1 cellular context compared by ENCODE assay signal in the genomic region with DNA sequence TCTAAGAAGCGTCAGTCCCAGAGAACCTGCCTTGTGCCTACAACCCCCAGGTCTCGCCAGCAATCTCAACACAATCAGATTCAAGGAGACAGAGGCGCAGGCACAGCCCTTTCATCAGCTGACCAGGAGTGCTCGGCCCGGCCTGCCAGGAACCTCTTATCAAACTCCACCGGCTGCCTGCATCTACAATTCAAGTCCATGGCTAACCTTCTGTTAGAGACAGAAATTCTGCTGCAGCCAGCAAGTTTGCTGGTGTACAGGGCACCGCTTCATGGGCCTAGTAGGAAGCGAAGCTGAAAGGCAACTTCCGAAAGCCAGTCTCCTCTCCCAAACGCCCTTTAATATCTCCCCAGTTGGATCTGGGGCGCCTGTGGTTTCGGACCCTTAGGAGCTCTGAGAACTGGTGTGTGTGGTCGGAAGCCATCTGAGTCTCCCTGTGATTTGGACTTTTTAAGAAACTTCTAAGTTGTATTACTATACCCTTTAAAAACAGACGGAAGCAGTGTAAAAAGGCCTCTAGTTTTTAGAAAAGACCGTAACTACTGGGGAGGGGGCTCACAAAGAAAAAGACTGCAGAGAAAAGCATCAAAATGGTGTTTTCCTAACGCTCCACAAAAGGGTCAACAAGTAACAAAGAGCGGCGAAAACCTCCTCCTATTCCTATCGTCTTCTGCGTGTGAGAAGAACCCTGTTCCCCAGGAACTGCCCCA.
TF ChIP-seq lines count a peak whose summit lies in the region.

No MANE protein-coding gene starts in this region.

TF ChIP-seq in K562, 482 proteins besides CTCF, POLR2A, EP300 and RAD21 (continued from another document and continues in another):
- TF ChIP-seq, protein P1, sequence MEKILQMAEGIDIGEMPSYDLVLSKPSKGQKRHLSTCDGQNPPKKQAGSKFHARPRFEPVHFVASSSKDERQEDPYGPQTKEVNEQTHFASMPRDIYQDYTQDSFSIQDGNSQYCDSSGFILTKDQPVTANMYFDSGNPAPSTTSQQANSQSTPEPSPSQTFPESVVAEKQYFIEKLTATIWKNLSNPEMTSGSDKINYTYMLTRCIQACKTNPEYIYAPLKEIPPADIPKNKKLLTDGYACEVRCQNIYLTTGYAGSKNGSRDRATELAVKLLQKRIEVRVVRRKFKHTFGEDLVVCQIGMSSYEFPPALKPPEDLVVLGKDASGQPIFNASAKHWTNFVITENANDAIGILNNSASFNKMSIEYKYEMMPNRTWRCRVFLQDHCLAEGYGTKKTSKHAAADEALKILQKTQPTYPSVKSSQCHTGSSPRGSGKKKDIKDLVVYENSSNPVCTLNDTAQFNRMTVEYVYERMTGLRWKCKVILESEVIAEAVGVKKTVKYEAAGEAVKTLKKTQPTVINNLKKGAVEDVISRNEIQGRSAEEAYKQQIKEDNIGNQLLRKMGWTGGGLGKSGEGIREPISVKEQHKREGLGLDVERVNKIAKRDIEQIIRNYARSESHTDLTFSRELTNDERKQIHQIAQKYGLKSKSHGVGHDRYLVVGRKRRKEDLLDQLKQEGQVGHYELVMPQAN (IDR thresholded peaks at IDR 0.05; ENCODE audit: borderline replicate concordance): no peak
- TF ChIP-seq ZBED1 (IDR thresholded peaks at IDR 0.05) (no peak), SMARCB1 (IDR thresholded peaks at IDR 0.05; ENCODE audit: insufficient read length, low read depth) (peak; percentile 22), ZNF76 (CRISPR knock-in tag; IDR thresholded peaks at IDR 0.05; ENCODE audit: borderline replicate concordance) (no peak), ZNF212 (CRISPR knock-in tag; IDR thresholded peaks at IDR 0.05) (no peak), HNRNPLL (IDR thresholded peaks at IDR 0.05; ENCODE audit: low read depth, low read length, poor library complexity, severe bottlenecking) (no peak), ZNF253 (CRISPR knock-in tag; conservative IDR thresholded peaks at IDR 0.05) (no peak), ERF (CRISPR knock-in tag; IDR thresholded peaks at IDR 0.05) (no peak), BRCA1 (IDR thresholded peaks at IDR 0.05) (no peak), BRCA1 (CRISPR knock-in tag; IDR thresholded peaks at IDR 0.05) (no peak), POLR2AphosphoS5 (IDR thresholded peaks at IDR 0.05; ENCODE audit: control insufficient read depth, insufficient read depth, low read depth, low read length) (peak; percentile 88), ZNF174 (CRISPR knock-in tag; IDR thresholded peaks at IDR 0.05) (no peak), TBP (optimal IDR thresholded peaks at IDR 0.05; ENCODE audit: low read depth, low read length) (no peak), BHLHE40 (IDR thresholded peaks at IDR 0.05; ENCODE audit: low read length) (peak; percentile 77), PTTG1 (tag; IDR thresholded peaks at IDR 0.05; ENCODE audit: low read depth) (no peak), TEAD4 (IDR thresholded peaks at IDR 0.05; ENCODE audit: low read length) (peak; percentile 86), TEAD4 (CRISPR knock-in tag; IDR thresholded peaks at IDR 0.05; ENCODE audit: borderline replicate concordance) (no peak), NFE2 (IDR thresholded peaks at IDR 0.05; ENCODE audit: low read depth) (no peak), TAF1 (IDR thresholded peaks at IDR 0.05; ENCODE audit: control insufficient read depth, extremely low read depth, insufficient read depth, low read length, severe bottlenecking) (no peak), JUN (IDR thresholded peaks at IDR 0.05; ENCODE audit: borderline replicate concordance, low read depth, low read length) (0 out of 2 replicates have a peak, but pooled peaks have one; percentile 16), JUN (CRISPR knock-in tag; IDR thresholded peaks at IDR 0.05; ENCODE audit: borderline replicate concordance) (peak; percentile 74; the same call in 1 of the 2 replicates), ZNF217 (CRISPR knock-in tag; IDR thresholded peaks at IDR 0.05) (no peak), RNF2 (IDR thresholded peaks at IDR 0.05) (peak; percentile 35; the same call in 1 of the 2 replicates)
- TF ChIP-seq, protein P2, sequence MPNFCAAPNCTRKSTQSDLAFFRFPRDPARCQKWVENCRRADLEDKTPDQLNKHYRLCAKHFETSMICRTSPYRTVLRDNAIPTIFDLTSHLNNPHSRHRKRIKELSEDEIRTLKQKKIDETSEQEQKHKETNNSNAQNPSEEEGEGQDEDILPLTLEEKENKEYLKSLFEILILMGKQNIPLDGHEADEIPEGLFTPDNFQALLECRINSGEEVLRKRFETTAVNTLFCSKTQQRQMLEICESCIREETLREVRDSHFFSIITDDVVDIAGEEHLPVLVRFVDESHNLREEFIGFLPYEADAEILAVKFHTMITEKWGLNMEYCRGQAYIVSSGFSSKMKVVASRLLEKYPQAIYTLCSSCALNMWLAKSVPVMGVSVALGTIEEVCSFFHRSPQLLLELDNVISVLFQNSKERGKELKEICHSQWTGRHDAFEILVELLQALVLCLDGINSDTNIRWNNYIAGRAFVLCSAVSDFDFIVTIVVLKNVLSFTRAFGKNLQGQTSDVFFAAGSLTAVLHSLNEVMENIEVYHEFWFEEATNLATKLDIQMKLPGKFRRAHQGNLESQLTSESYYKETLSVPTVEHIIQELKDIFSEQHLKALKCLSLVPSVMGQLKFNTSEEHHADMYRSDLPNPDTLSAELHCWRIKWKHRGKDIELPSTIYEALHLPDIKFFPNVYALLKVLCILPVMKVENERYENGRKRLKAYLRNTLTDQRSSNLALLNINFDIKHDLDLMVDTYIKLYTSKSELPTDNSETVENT (CRISPR knock-in tag; IDR thresholded peaks at IDR 0.05): no peak
- TF ChIP-seq, protein P3, sequence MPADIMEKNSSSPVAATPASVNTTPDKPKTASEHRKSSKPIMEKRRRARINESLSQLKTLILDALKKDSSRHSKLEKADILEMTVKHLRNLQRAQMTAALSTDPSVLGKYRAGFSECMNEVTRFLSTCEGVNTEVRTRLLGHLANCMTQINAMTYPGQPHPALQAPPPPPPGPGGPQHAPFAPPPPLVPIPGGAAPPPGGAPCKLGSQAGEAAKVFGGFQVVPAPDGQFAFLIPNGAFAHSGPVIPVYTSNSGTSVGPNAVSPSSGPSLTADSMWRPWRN (IDR thresholded peaks at IDR 0.05; ENCODE audit: low read depth): peak; percentile 52
- TF ChIP-seq, protein P4, sequence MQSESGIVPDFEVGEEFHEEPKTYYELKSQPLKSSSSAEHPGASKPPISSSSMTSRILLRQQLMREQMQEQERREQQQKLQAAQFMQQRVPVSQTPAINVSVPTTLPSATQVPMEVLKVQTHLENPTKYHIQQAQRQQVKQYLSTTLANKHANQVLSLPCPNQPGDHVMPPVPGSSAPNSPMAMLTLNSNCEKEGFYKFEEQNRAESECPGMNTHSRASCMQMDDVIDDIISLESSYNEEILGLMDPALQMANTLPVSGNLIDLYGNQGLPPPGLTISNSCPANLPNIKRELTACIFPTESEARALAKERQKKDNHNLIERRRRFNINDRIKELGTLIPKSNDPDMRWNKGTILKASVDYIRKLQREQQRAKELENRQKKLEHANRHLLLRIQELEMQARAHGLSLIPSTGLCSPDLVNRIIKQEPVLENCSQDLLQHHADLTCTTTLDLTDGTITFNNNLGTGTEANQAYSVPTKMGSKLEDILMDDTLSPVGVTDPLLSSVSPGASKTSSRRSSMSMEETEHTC (IDR thresholded peaks at IDR 0.05): peak; percentile 95
- TF ChIP-seq, protein P5, sequence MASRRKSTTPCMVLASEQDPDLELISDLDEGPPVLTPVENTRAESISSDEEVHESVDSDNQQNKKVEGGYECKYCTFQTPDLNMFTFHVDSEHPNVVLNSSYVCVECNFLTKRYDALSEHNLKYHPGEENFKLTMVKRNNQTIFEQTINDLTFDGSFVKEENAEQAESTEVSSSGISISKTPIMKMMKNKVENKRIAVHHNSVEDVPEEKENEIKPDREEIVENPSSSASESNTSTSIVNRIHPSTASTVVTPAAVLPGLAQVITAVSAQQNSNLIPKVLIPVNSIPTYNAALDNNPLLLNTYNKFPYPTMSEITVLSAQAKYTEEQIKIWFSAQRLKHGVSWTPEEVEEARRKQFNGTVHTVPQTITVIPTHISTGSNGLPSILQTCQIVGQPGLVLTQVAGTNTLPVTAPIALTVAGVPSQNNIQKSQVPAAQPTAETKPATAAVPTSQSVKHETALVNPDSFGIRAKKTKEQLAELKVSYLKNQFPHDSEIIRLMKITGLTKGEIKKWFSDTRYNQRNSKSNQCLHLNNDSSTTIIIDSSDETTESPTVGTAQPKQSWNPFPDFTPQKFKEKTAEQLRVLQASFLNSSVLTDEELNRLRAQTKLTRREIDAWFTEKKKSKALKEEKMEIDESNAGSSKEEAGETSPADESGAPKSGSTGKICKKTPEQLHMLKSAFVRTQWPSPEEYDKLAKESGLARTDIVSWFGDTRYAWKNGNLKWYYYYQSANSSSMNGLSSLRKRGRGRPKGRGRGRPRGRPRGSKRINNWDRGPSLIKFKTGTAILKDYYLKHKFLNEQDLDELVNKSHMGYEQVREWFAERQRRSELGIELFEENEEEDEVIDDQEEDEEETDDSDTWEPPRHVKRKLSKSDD (conservative IDR thresholded peaks at IDR 0.05; ENCODE audit: low read length): no peak
- TF ChIP-seq, protein P6, sequence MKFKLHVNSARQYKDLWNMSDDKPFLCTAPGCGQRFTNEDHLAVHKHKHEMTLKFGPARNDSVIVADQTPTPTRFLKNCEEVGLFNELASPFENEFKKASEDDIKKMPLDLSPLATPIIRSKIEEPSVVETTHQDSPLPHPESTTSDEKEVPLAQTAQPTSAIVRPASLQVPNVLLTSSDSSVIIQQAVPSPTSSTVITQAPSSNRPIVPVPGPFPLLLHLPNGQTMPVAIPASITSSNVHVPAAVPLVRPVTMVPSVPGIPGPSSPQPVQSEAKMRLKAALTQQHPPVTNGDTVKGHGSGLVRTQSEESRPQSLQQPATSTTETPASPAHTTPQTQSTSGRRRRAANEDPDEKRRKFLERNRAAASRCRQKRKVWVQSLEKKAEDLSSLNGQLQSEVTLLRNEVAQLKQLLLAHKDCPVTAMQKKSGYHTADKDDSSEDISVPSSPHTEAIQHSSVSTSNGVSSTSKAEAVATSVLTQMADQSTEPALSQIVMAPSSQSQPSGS (CRISPR knock-in tag; IDR thresholded peaks at IDR 0.05): no peak
- TF ChIP-seq, protein P7, sequence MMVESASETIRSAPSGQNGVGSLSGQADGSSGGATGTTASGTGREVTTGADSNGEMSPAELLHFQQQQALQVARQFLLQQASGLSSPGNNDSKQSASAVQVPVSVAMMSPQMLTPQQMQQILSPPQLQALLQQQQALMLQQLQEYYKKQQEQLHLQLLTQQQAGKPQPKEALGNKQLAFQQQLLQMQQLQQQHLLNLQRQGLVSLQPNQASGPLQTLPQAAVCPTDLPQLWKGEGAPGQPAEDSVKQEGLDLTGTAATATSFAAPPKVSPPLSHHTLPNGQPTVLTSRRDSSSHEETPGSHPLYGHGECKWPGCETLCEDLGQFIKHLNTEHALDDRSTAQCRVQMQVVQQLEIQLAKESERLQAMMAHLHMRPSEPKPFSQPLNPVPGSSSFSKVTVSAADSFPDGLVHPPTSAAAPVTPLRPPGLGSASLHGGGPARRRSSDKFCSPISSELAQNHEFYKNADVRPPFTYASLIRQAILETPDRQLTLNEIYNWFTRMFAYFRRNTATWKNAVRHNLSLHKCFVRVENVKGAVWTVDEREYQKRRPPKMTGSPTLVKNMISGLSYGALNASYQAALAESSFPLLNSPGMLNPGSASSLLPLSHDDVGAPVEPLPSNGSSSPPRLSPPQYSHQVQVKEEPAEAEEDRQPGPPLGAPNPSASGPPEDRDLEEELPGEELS (CRISPR knock-in tag; IDR thresholded peaks at IDR 0.05; ENCODE audit: borderline replicate concordance): no peak
- TF ChIP-seq, protein P8, sequence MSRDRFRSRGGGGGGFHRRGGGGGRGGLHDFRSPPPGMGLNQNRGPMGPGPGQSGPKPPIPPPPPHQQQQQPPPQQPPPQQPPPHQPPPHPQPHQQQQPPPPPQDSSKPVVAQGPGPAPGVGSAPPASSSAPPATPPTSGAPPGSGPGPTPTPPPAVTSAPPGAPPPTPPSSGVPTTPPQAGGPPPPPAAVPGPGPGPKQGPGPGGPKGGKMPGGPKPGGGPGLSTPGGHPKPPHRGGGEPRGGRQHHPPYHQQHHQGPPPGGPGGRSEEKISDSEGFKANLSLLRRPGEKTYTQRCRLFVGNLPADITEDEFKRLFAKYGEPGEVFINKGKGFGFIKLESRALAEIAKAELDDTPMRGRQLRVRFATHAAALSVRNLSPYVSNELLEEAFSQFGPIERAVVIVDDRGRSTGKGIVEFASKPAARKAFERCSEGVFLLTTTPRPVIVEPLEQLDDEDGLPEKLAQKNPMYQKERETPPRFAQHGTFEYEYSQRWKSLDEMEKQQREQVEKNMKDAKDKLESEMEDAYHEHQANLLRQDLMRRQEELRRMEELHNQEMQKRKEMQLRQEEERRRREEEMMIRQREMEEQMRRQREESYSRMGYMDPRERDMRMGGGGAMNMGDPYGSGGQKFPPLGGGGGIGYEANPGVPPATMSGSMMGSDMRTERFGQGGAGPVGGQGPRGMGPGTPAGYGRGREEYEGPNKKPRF (IDR thresholded peaks at IDR 0.05; ENCODE audit: low read depth, low read length): no peak
- TF ChIP-seq, protein P9, sequence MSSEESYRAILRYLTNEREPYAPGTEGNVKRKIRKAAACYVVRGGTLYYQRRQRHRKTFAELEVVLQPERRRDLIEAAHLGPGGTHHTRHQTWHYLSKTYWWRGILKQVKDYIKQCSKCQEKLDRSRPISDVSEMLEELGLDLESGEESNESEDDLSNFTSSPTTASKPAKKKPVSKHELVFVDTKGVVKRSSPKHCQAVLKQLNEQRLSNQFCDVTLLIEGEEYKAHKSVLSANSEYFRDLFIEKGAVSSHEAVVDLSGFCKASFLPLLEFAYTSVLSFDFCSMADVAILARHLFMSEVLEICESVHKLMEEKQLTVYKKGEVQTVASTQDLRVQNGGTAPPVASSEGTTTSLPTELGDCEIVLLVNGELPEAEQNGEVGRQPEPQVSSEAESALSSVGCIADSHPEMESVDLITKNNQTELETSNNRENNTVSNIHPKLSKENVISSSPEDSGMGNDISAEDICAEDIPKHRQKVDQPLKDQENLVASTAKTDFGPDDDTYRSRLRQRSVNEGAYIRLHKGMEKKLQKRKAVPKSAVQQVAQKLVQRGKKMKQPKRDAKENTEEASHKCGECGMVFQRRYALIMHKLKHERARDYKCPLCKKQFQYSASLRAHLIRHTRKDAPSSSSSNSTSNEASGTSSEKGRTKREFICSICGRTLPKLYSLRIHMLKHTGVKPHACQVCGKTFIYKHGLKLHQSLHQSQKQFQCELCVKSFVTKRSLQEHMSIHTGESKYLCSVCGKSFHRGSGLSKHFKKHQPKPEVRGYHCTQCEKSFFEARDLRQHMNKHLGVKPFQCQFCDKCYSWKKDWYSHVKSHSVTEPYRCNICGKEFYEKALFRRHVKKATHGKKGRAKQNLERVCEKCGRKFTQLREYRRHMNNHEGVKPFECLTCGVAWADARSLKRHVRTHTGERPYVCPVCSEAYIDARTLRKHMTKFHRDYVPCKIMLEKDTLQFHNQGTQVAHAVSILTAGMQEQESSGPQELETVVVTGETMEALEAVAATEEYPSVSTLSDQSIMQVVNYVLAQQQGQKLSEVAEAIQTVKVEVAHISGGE (CRISPR knock-in tag; IDR thresholded peaks at IDR 0.05): no peak
- TF ChIP-seq, protein P10, sequence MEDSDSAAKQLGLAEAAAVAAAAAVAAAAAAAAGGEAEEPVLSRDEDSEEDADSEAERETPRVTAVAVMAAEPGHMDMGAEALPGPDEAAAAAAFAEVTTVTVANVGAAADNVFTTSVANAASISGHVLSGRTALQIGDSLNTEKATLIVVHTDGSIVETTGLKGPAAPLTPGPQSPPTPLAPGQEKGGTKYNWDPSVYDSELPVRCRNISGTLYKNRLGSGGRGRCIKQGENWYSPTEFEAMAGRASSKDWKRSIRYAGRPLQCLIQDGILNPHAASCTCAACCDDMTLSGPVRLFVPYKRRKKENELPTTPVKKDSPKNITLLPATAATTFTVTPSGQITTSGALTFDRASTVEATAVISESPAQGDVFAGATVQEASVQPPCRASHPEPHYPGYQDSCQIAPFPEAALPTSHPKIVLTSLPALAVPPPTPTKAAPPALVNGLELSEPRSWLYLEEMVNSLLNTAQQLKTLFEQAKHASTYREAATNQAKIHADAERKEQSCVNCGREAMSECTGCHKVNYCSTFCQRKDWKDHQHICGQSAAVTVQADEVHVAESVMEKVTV (CRISPR knock-in tag; IDR thresholded peaks at IDR 0.05): no peak
